In the genomic region with DNA sequence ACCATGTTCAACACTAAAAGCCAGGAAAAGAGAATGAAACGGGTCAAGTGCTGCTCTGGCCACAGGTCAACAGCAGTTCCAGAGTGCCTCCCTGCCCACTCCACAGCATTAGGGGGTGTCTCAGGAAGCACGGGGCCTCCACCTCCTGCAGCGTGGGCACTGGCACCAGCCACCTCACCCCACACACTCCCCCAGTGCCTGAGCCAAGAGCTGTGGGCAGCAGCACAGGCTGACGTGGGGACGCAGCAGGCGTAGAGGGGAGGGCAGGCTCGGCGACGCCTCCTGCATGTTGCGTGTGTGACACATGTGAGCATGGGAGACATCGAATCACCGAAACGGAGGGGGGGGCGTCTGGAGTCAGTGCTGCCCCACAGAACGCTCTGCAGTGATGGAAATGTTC, we compare ENCODE assay signal across 20 cellular contexts. TPM values are rescaled to one million over a fixed set of nuclear protein-coding genes. Genes with fewer than 3 reads are reported as not detected.
DNase-seq lines count a peak whose midpoint lies in the region; ATAC-seq, FAIRE-seq and TF ChIP-seq lines count a peak whose summit lies in the region.
"Had no signal": no experiment of that assay in that cellular context is flagged by ENCODE, and none has a peak within 500 bp of the region (broad histone marks: within the 10 kb centered on the region; RNA-seq: fewer than 3 reads in every experiment).

No MANE protein-coding gene starts in this region.

- POLR2A ChIA-PET in K562 (lab: Yijun Ruan, JAX): no interaction called here

- DNase-seq in activated T-cell treated with anti-CD3 and anti-CD28 coated beads, Interleukin-2, amount 50 U/mL, for 24 hours: no peak
- no peak for DNase-seq in activated T-cell treated with anti-CD3 and anti-CD28 coated beads, Interleukin-2, amount 50 U/mL, for 48 hours
- no peak for DNase-seq in K562 (ENCODE audit: extremely low read depth in 1 of 4, low spot score in 3 of 4)
- no peak for DNase-seq in stimulated activated effector memory CD8-positive, alpha-beta T cell treated with anti-CD3 and anti-CD28 coated beads, Interleukin-12 subunit alpha, Interleukin-12 subunit beta, amount 100 ng/mL, for 72 hours (ENCODE audit: low spot score in 2 of 2)
- DNase-seq in NCI-H2081 (lab: John Stamatoyannopoulos, UW): no peak
- DNase-seq in small intestine: no peak
- no peak for DNase-seq in DMS53 (lab: John Stamatoyannopoulos, UW)
- DNase-seq: CD8-positive, alpha-beta T cell; COR-L47; DMS153; DND-41; GDM1 had no signal

- no peak for ATAC-seq in K562
- ATAC-seq in stimulated activated effector memory CD8-positive, alpha-beta T cell treated with anti-CD3 and anti-CD28 coated beads, Interleukin-12 subunit alpha, Interleukin-12 subunit beta, amount 100 ng/mL, for 72 hours: no peak
- ATAC-seq: CD8-positive, alpha-beta T cell; HCT116 had no signal

- FAIRE-seq in K562 (lab: Jason Lieb, UNC) (no peak), small intestine (lab: Jason Lieb, UNC) (no peak)
- FAIRE-seq: D721Med, GM12892, H54 had no signal

- H3K9me3 ChIP-seq in K562 (replicated peaks; ENCODE audit: control insufficient read depth, insufficient read depth, low read depth, low read length): no peaks in the 10 kb centered on the region
- H3K9me3 ChIP-seq in small intestine (ENCODE audit: control insufficient read depth, low read depth): no peaks in the 10 kb centered on the region

- peak overlapping the region in 1 of 2 experiments; percentile 75; a peak in 2 of 4 replicates for H3K9ac ChIP-seq in K562 (ENCODE audit: insufficient read depth in 1 of 2, low read depth in 2 of 2, low read length in 2 of 2)

- BruUV-seq in K562 (replicated peaks; lab: Mats Ljungman, UMichigan): no TSS peak

- H2AFZ ChIP-seq in K562 (ENCODE audit: low read depth, low read length): no peak overlapping the region

- H4K20me1 ChIP-seq in K562 (replicated peaks; ENCODE audit: control insufficient read depth, insufficient read depth, low read length): no peaks in the 10 kb centered on the region

- H3K4me2 ChIP-seq in K562 (ENCODE audit: insufficient read depth, low read length): no peak overlapping the region

- no peaks in the 10 kb centered on the region for H3K27me3 ChIP-seq in K562 (ENCODE audit: control insufficient read depth in 2 of 2, insufficient read depth in 2 of 2, low read length in 2 of 2)
- H3K27me3 ChIP-seq in layer of hippocampus (ENCODE audit: control insufficient read depth, insufficient read depth, low read length): no peaks in the 10 kb centered on the region
- H3K27me3 ChIP-seq in small intestine (ENCODE audit: control insufficient read depth in 2 of 2, insufficient read depth in 2 of 2, low read length in 2 of 2): no peaks in the 10 kb centered on the region

- peaks cover 89% of the 10 kb centered on the region for H3K36me3 Mint-ChIP-seq in activated T-cell treated with anti-CD3 and anti-CD28 coated beads, Interleukin-2, amount 50 U/mL, for 24 hours (ENCODE audit: low read depth)
- peaks cover 94% of the 10 kb centered on the region for H3K36me3 Mint-ChIP-seq in stimulated activated effector memory CD8-positive, alpha-beta T cell treated with anti-CD3 and anti-CD28 coated beads, Interleukin-12 subunit alpha, Interleukin-12 subunit beta, amount 100 ng/mL, for 72 hours

- no peaks in the 10 kb centered on the region for H3K9me3 Mint-ChIP-seq in activated T-cell treated with anti-CD3 and anti-CD28 coated beads, Interleukin-2, amount 50 U/mL, for 24 hours
- H3K9me3 Mint-ChIP-seq in stimulated activated effector memory CD8-positive, alpha-beta T cell treated with anti-CD3 and anti-CD28 coated beads, Interleukin-12 subunit alpha, Interleukin-12 subunit beta, amount 100 ng/mL, for 72 hours: no peaks in the 10 kb centered on the region
- H3K9me3 Mint-ChIP-seq: CD14-positive monocyte; CD8-positive, alpha-beta T cell had no signal

- no peak for TF ChIP-seq CTCF in K562 (IDR thresholded peaks at IDR 0.05 in 2 of 3, conservative IDR thresholded peaks at IDR 0.05 in 1 of 3; ENCODE audit: insufficient read depth in 2 of 3, low read depth in 1 of 3, low read length in 3 of 3)

- H3K27me3 Mint-ChIP-seq in activated T-cell treated with anti-CD3 and anti-CD28 coated beads, Interleukin-2, amount 50 U/mL, for 24 hours: no peaks in the 10 kb centered on the region

- TF ChIP-seq EP300 in K562 (IDR thresholded peaks at IDR 0.05; ENCODE audit: low read length): no peak

- peaks cover 0 to 23% of the 10 kb centered on the region in 2 experiments; a peak in 1 of 5 replicates for H3K4me1 ChIP-seq in K562 (replicated peaks in 1 of 2; ENCODE audit: control insufficient read depth in 2 of 2, insufficient read depth in 2 of 2, low read length in 2 of 2)
- H3K4me1 ChIP-seq in small intestine (ENCODE audit: control insufficient read depth in 2 of 2, insufficient read depth in 1 of 2, low read depth in 1 of 2, low read length in 1 of 2): no peaks in the 10 kb centered on the region

- H3K79me2 ChIP-seq in K562 (ENCODE audit: control insufficient read depth, insufficient read depth, low read length): no peaks in the 10 kb centered on the region

- WGBS in K562 (ENCODE audit: insufficient coverage, low coverage, missing lambda C conversion rate): 92% methylated on average over 13 of the region's 15 CpGs
- 82 to 88% (median 86%) methylated on average over 14 to 15 of the region's 15 CpGs for WGBS in small intestine, 3 donors

- peak overlapping the region; percentile 20 for H3K27ac Mint-ChIP-seq in activated T-cell treated with anti-CD3 and anti-CD28 coated beads, Interleukin-2, amount 50 U/mL, for 24 hours
- H3K27ac Mint-ChIP-seq in stimulated activated effector memory CD8-positive, alpha-beta T cell treated with anti-CD3 and anti-CD28 coated beads, Interleukin-12 subunit alpha, Interleukin-12 subunit beta, amount 100 ng/mL, for 72 hours: peak overlapping the region; percentile 32
- H3K27ac Mint-ChIP-seq: CD8-positive, alpha-beta T cell had no signal

- in situ Hi-C loops in K562 (cut with MboI): no loop called here

- H3K4me1 Mint-ChIP-seq in activated T-cell treated with anti-CD3 and anti-CD28 coated beads, Interleukin-2, amount 50 U/mL, for 24 hours (ENCODE audit: low read depth): no peaks in the 10 kb centered on the region
- H3K4me1 Mint-ChIP-seq in stimulated activated effector memory CD8-positive, alpha-beta T cell treated with anti-CD3 and anti-CD28 coated beads, Interleukin-12 subunit alpha, Interleukin-12 subunit beta, amount 100 ng/mL, for 72 hours: peaks cover 12% of the 10 kb centered on the region

- CTCF ChIA-PET in K562 (lab: Yijun Ruan, JAX; ENCODE audit: low intra/inter-chr PET ratio): no interaction called here

- TF ChIP-seq RAD21 in K562 (CRISPR knock-in tag; conservative IDR thresholded peaks at IDR 0.05 in 1 of 2, IDR thresholded peaks at IDR 0.05 in 1 of 2): no peak

- H3K9me1 ChIP-seq in K562 (ENCODE audit: control insufficient read depth, insufficient read depth, low read length): no peaks in the 10 kb centered on the region

- no peak overlapping the region for H3K4me3 Mint-ChIP-seq in activated T-cell treated with anti-CD3 and anti-CD28 coated beads, Interleukin-2, amount 50 U/mL, for 24 hours
- no peak overlapping the region for H3K4me3 Mint-ChIP-seq in stimulated activated effector memory CD8-positive, alpha-beta T cell treated with anti-CD3 and anti-CD28 coated beads, Interleukin-12 subunit alpha, Interleukin-12 subunit beta, amount 100 ng/mL, for 72 hours
- H3K4me3 Mint-ChIP-seq: CD14-positive monocyte; CD8-positive, alpha-beta T cell had no signal

- H3K27ac ChIP-seq in K562 (ENCODE audit: extremely low read depth, low read depth, low read length): no peak overlapping the region
- peak overlapping the region; percentile 68 for H3K27ac ChIP-seq in layer of hippocampus (ENCODE audit: low read depth, low read length)
- no peak overlapping the region for H3K27ac ChIP-seq in small intestine (ENCODE audit: low read depth in 1 of 2, low read length in 1 of 2)
- H3K27ac ChIP-seq: 22Rv1 had no signal

- intact Hi-C loops in K562 (cut with micrococcal nuclease): loop anchor here (10.0 kb wide), 1 partner anchor 55 kb away; a partner anchor contains a TSS

- no peak for TF ChIP-seq POLR2A in K562 (conservative IDR thresholded peaks at IDR 0.05)

- H3K36me3 ChIP-seq in K562 (ENCODE audit: control insufficient read depth, insufficient read depth, low read length): peaks cover 97% of the 10 kb centered on the region; the same call in 2 of the 3 replicates
- peaks cover 30 to 37% of the 10 kb centered on the region in 2 donors for H3K36me3 ChIP-seq in small intestine (ENCODE audit: control insufficient read depth in 2 of 2, insufficient read depth in 2 of 2, low read length in 2 of 2)

- H3K4me3 ChIP-seq in K562 (no peak overlapping the region), small intestine (ENCODE audit: low read depth in 1 of 2, low read length in 2 of 2) (no peak overlapping the region)

RNA-seq across cellular contexts. Expression of a gene that starts 21.4 kb away (rescaled TPM):
- total RNA-seq in K562 (2011; cell fraction: chromatin; rRNA removed; ENCODE audit: low replicate concordance): 1.5 and 6.1 TPM in 2 replicates
- total RNA-seq in K562 (2011; cell fraction: nucleolus; rRNA removed): 30.7 and 31.5 TPM in 2 replicates
- 10.5 and 11.2 TPM in 2 replicates for total RNA-seq in K562 (2011; cell fraction: nucleoplasm; rRNA removed)
- total RNA-seq in K562 (2014; rRNA removed) (95.2 and 166 TPM in 2 replicates), K562 (2014; rRNA removed; fragmentation: Illumina TruSeq; extraction: Trizol) (0.64 and 2.4 TPM in 2 replicates), K562 (2015; rRNA removed; fragmentation: Illumina TruSeq; extraction: Trizol) (2.4 and 4.4 TPM in 2 replicates), K562 (2021) (77.6 and 79.5 TPM in 2 replicates)
- polyA plus RNA-seq in K562 (2011; rRNA removed) (8.7 and 14.0 TPM in 2 replicates), K562 (2014; fragmentation: Illumina TruSeq; extraction: Trizol) (1.4 TPM in 1 of 2 replicates, not detected in the other), K562 (2014; fragmentation: Nextera tagmentation; extraction: Ambion mirVana) (under 1 TPM; 0.10 to 0.25 TPM), K562 (2014; rRNA removed) (85.9 and 90.7 TPM in 2 replicates), small intestine (10 to 100 TPM in 2 of 3 donors, 1 to 10 TPM in 1; 5.1 to 70.3 (median 13.1) TPM)
- 44.0 and 160 TPM in 2 replicates for polyA plus RNA-seq in K562 (2011; cell fraction: cytosol; rRNA removed)
- 12.9 and 22.9 TPM in 2 replicates for polyA plus RNA-seq in K562 (2011; cell fraction: nucleus; rRNA removed)
- 30.2 and 35.3 TPM in 2 replicates for polyA plus RNA-seq in K562 (2012)
- polyA minus RNA-seq in K562 (2011; rRNA and poly(A)+ RNA removed): 0.69 and 0.74 TPM in 2 replicates
- 9.9 and 19.5 TPM in 2 replicates for polyA minus RNA-seq in K562 (2011; cell fraction: cytosol; rRNA and poly(A)+ RNA removed)
- polyA minus RNA-seq in K562 (2011; cell fraction: nucleus; rRNA and poly(A)+ RNA removed): 7.0 and 7.9 TPM in 2 replicates

RNA-seq across cellular contexts. Expression of a gene that starts 43.8 kb away (rescaled TPM):
- 66.1 and 83.6 TPM in 2 replicates for total RNA-seq in K562 (2011; cell fraction: chromatin; rRNA removed; ENCODE audit: low replicate concordance)
- 24.1 and 34.0 TPM in 2 replicates for total RNA-seq in K562 (2011; cell fraction: nucleolus; rRNA removed)
- 30.9 TPM in 2 replicates for total RNA-seq in K562 (2011; cell fraction: nucleoplasm; rRNA removed)
- 18.3 and 26.0 TPM in 2 replicates for total RNA-seq in K562 (2014; rRNA removed)
- 19.6 and 24.1 TPM in 2 replicates for total RNA-seq in K562 (2014; rRNA removed; fragmentation: Illumina TruSeq; extraction: Trizol)
- total RNA-seq in K562 (2015; rRNA removed; fragmentation: Illumina TruSeq; extraction: Trizol): 13.2 and 19.1 TPM in 2 replicates
- 59.5 and 75.6 TPM in 2 replicates for total RNA-seq in K562 (2021)
- 4.0 and 5.3 TPM in 2 replicates for polyA plus RNA-seq in K562 (2011; rRNA removed)
- 2.2 and 3.7 TPM in 2 replicates for polyA plus RNA-seq in K562 (2011; cell fraction: cytosol; rRNA removed)
- 14.1 and 22.9 TPM in 2 replicates for polyA plus RNA-seq in K562 (2011; cell fraction: nucleus; rRNA removed)
- polyA plus RNA-seq in K562 (2012): 11.1 and 39.1 TPM in 2 replicates
- polyA plus RNA-seq in K562 (2014; fragmentation: Illumina TruSeq; extraction: Trizol): 33.5 and 33.7 TPM in 2 replicates
- polyA plus RNA-seq in K562 (2014; fragmentation: Nextera tagmentation; extraction: Ambion mirVana): 1 to 10 TPM; 2.2 to 8.0 TPM
- 14.4 and 17.6 TPM in 2 replicates for polyA plus RNA-seq in K562 (2014; rRNA removed)
- polyA minus RNA-seq in K562 (2011; rRNA and poly(A)+ RNA removed): 14.0 and 14.6 TPM in 2 replicates
- 23.3 and 31.7 TPM in 2 replicates for polyA minus RNA-seq in K562 (2011; cell fraction: cytosol; rRNA and poly(A)+ RNA removed)
- polyA minus RNA-seq in K562 (2011; cell fraction: nucleus; rRNA and poly(A)+ RNA removed): 7.5 and 15.8 TPM in 2 replicates
- 10 to 100 TPM in 2 of 3 donors, 1 to 10 TPM in 1; 7.3 to 18.0 (median 10.7) TPM for polyA plus RNA-seq in small intestine

RNA-seq across cellular contexts. Expression of a gene that starts 50.2 kb away (rescaled TPM):
- 1.2 and 8.1 TPM in 2 replicates for total RNA-seq in K562 (2011; cell fraction: chromatin; rRNA removed; ENCODE audit: low replicate concordance)
- total RNA-seq in K562 (2011; cell fraction: nucleolus; rRNA removed): 4.9 and 6.5 TPM in 2 replicates
- 2.3 and 3.4 TPM in 2 replicates for total RNA-seq in K562 (2011; cell fraction: nucleoplasm; rRNA removed)
- total RNA-seq in K562 (2014; rRNA removed) (1.2 and 2.0 TPM in 2 replicates), K562 (2014; rRNA removed; fragmentation: Illumina TruSeq; extraction: Trizol) (0.13 and 0.58 TPM in 2 replicates), K562 (2015; rRNA removed; fragmentation: Illumina TruSeq; extraction: Trizol) (2.5 and 2.9 TPM in 2 replicates), K562 (2021) (5.2 and 5.3 TPM in 2 replicates)
- polyA plus RNA-seq in K562 (2011; rRNA removed) (1.6 and 2.4 TPM in 2 replicates), K562 (2014; fragmentation: Illumina TruSeq; extraction: Trizol) (1.2 and 3.2 TPM in 2 replicates), K562 (2014; fragmentation: Nextera tagmentation; extraction: Ambion mirVana) (not detected), K562 (2014; rRNA removed) (3.0 and 4.6 TPM in 2 replicates), small intestine (under 1 TPM in 1 of 3 donors, not detected in 2; 0.24 TPM)
- polyA plus RNA-seq in K562 (2011; cell fraction: cytosol; rRNA removed): 3.2 and 9.4 TPM in 2 replicates
- 6.0 and 12.1 TPM in 2 replicates for polyA plus RNA-seq in K562 (2011; cell fraction: nucleus; rRNA removed)
- 6.3 and 16.7 TPM in 2 replicates for polyA plus RNA-seq in K562 (2012)
- polyA minus RNA-seq in K562 (2011; rRNA and poly(A)+ RNA removed): 0.39 and 0.77 TPM in 2 replicates
- polyA minus RNA-seq in K562 (2011; cell fraction: cytosol; rRNA and poly(A)+ RNA removed): 2.5 and 3.5 TPM in 2 replicates
- polyA minus RNA-seq in K562 (2011; cell fraction: nucleus; rRNA and poly(A)+ RNA removed): 2.0 and 2.9 TPM in 2 replicates
- total RNA-seq: HT1080 had no signal
- polyA plus RNA-seq: CD14-positive monocyte had no signal
